10 cellular contexts compared by ENCODE assay signal in genomic region chr5:134592141-134592746, GRCh38. TPM values are rescaled to one million over a fixed set of nuclear protein-coding genes. Genes with fewer than 3 reads are reported as not detected.
DNase-seq lines count a peak whose midpoint lies in the region; ATAC-seq and TF ChIP-seq lines count a peak whose summit lies in the region.
"Had no signal": no experiment of that assay in that cellular context is flagged by ENCODE, and none has a peak within 500 bp of the region (broad histone marks: within the 10 kb centered on the region; RNA-seq: fewer than 3 reads in every experiment).

No MANE protein-coding gene starts in this region.

- H3K27me3 Mint-ChIP-seq in Calu3 (ENCODE audit: unreplicated experiment) = no peaks in the 10 kb centered on the region
- no peaks in the 10 kb centered on the region for H3K27me3 Mint-ChIP-seq in chondrocyte (ENCODE audit: low read depth)

- no TSS peak for BruUV-seq in Calu3 (replicated peaks; lab: Mats Ljungman, UMichigan)

- intact Hi-C loops in Calu3 (cut with micrococcal nuclease; ENCODE audit: unreplicated experiment) = loop anchor here (5.0 kb wide), 2 partner anchors 40 to 145 kb away; partner anchors contain the start of genes CAMLG and SAR1B
- intact Hi-C loops in right lobe of liver (cut with DNase I) = no loop called here

- no peak for TF ChIP-seq POLR2A in right lobe of liver (IDR thresholded peaks at IDR 0.05)

- H3K4me1 ChIP-seq in HUES6 (ENCODE audit: control insufficient read depth, insufficient read depth, low read length) (peaks cover 25% of the 10 kb centered on the region), right lobe of liver (peaks cover 0 to 33% (median 0%) of the 10 kb centered on the region in 4 donors)
- H3K4me1 ChIP-seq: colonic mucosa had no signal

- H3K27ac ChIP-seq in HUES6 (ENCODE audit: low read depth, low read length) (peak overlapping the region; percentile 35; the same call in 1 of the 2 replicates), right lobe of liver (peak overlapping the region; percentile 16 to 71 (median 54))
- H3K27ac ChIP-seq: colonic mucosa, transverse colon had no signal

- peaks cover 31% of the 10 kb centered on the region for H3K4me1 Mint-ChIP-seq in Calu3 (ENCODE audit: low read depth, unreplicated experiment)
- H3K4me1 Mint-ChIP-seq in chondrocyte (ENCODE audit: low read depth) = peaks cover 13% of the 10 kb centered on the region

- H3K36me3 ChIP-seq in HUES6 (ENCODE audit: control insufficient read depth, insufficient read depth, low read length) = no peaks in the 10 kb centered on the region
- H3K36me3 ChIP-seq in right lobe of liver = no peaks in the 10 kb centered on the region
- H3K36me3 ChIP-seq: colonic mucosa, transverse colon had no signal

- H3K4me3 Mint-ChIP-seq in Calu3 (ENCODE audit: low read depth, unreplicated experiment) (peak overlapping the region; percentile 5), chondrocyte (ENCODE audit: unreplicated experiment) (no peak overlapping the region)

- DNase-seq in Calu3 (peak; percentile 23), chondrocyte (ENCODE audit: low spot score) (peak; percentile 54), right lobe of liver (no peak), DMS153 treated with DMSO at 0.1 percent for 48 hours (lab: John Stamatoyannopoulos, UW; ENCODE audit: unreplicated experiment) (no peak)
- DNase-seq: colonic mucosa, transverse colon had no signal

- WGBS in right lobe of liver (ENCODE audit: insufficient coverage, low coverage, low lambda C conversion rate, missing lambda C conversion rate) = 0% methylated on average over 1 of the region's 7 CpGs

- H3K9me3 ChIP-seq in HUES6 (ENCODE audit: control insufficient read depth, insufficient read depth, low read depth, low read length) (no peaks in the 10 kb centered on the region), right lobe of liver (no peaks in the 10 kb centered on the region)
- H3K9me3 ChIP-seq: colonic mucosa, transverse colon had no signal

- H3K27me3 ChIP-seq in HUES6 (ENCODE audit: control insufficient read depth, insufficient read depth, low read length) = no peaks in the 10 kb centered on the region
- H3K27me3 ChIP-seq in right lobe of liver = no peaks in the 10 kb centered on the region
- H3K27me3 ChIP-seq: colonic mucosa, transverse colon had no signal

- ATAC-seq in right lobe of liver (peak; percentile 36 to 76 (median 58)), GM21576 (IDR thresholded peaks at IDR 0.05; ENCODE audit: unreplicated experiment) (no peak), GM21786 (IDR thresholded peaks at IDR 0.05; ENCODE audit: unreplicated experiment) (no peak), GM18909 (IDR thresholded peaks at IDR 0.05; ENCODE audit: poor library complexity, unreplicated experiment) (no peak)

- TF ChIP-seq CTCF in Calu3 (IDR thresholded peaks at IDR 0.05; ENCODE audit: unreplicated experiment) (no peak), chondrocyte (IDR thresholded peaks at IDR 0.05) (no peak), right lobe of liver (IDR thresholded peaks at IDR 0.05) (no peak)

- H3K27ac Mint-ChIP-seq in Calu3 (ENCODE audit: unreplicated experiment) = peak overlapping the region; percentile 68
- H3K27ac Mint-ChIP-seq in chondrocyte (ENCODE audit: unreplicated experiment) = peak overlapping the region; percentile 11

- CTCF ChIA-PET in Calu3 (lab: Charles Lee) = interaction anchor here (0.6 to 1.3 kb wide), 3 partner anchors 31 to 69 kb away, joined by 3 to 4 read pairs (median 3); partner anchors contain the start of gene SAR1B

- H3K36me3 Mint-ChIP-seq in Calu3 (ENCODE audit: insufficient read depth, unreplicated experiment) (peaks cover 18% of the 10 kb centered on the region), chondrocyte (ENCODE audit: low read depth) (no peaks in the 10 kb centered on the region)

- H3K9me3 Mint-ChIP-seq in Calu3 (ENCODE audit: low read depth, unreplicated experiment) (no peaks in the 10 kb centered on the region), chondrocyte (ENCODE audit: low read depth) (no peaks in the 10 kb centered on the region)

- H3K4me3 ChIP-seq in HUES6 (ENCODE audit: low read depth, low read length) (peak overlapping the region; percentile 25), right lobe of liver (no peak overlapping the region)
- H3K4me3 ChIP-seq: colonic mucosa, transverse colon had no signal

- no peak overlapping the region for H3K9ac ChIP-seq in HUES6 (ENCODE audit: low read length)

RNA-seq across cellular contexts. Expression of gene SAR1B, which starts 40.4 kb away (rescaled TPM):
- total RNA-seq in Calu3 (2022) (86.9 and 95.4 TPM in 2 replicates), chondrocyte (76.8 to 95.5 TPM (median 77.1 TPM) in 3 replicates), right lobe of liver (100 to 1,000 TPM in 4 of 6 experiments, 10 to 100 TPM in 2; 53.0 to 195 (median 142) TPM)

RNA-seq across cellular contexts. Expression of gene SEC24A, which starts 56.3 kb away (rescaled TPM):
- 35.2 and 38.4 TPM in 2 replicates for total RNA-seq in Calu3 (2022)
- 48.1 to 50.7 TPM (median 48.2 TPM) in 3 replicates for total RNA-seq in chondrocyte
- 10 to 100 TPM; 28.4 to 45.8 (median 40.0) TPM for total RNA-seq in right lobe of liver

Comparison
In these comparisons a context has a peak if more than half of its experiments do, and no peak if none do; other contexts are left out.
1. DNase-seq: peak in Calu3 (single experiment) and chondrocyte (single experiment); none in right lobe of liver (0 of 3) and DMS153 treated with DMSO at 0.1 percent for 48 hours (single experiment).
2. ATAC-seq: peak in right lobe of liver (4 of 4); none in GM21576 (single experiment), GM21786 (single experiment) and GM18909 (single experiment).